ENCODE assay signal across 8 cellular contexts in the genomic region with DNA sequence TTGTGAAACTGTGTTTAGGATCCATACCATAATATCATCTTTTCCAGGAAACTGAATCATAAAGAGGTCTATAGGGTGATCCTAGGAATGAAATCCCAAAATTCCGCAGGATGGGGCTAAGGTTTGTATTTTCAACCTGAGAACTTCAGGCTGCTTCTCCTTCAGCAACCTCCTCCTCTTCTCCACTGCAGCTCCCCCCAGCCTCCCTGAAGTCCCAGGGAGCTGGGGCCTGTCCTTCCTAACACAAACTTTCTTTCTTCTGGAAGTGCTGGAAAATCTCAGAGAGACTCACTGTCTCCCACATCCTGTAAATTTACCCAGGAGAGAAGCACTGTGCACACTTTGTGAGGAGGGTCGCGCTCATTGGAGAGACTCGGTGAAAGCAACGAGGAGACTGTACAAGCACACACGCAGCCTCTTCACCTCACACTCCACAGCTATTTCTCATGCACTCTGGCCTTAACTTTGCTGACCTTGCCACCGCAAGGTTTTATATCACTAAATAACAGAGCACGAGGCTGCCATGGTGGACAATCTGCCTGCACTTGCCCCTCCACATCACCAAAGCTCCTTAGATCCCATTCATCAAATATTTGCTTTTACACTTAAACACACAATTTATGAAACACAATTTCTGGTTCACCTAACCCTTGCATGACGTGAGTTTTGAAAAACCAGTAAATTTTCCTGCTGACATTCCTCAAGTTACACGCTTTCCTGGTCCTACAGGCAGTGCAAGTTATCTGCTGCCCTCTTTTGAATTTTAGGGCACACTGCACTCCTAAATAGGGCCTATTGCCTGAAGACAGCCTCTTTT. TPM values are rescaled to one million over a fixed set of nuclear protein-coding genes. Genes with fewer than 3 reads are reported as not detected.
A peak's percentile ranks its signal among the peaks of the same experiment; 100 is the strongest.
DNase-seq lines count a peak whose midpoint lies in the region; ATAC-seq and TF ChIP-seq lines count a peak whose summit lies in the region.

No MANE protein-coding gene starts in this region.

- DNase-seq in DMS53 (lab: John Stamatoyannopoulos, UW) = peak; percentile 92
- DNase-seq in NCI-H446 treated with DMSO at 0.1 percent for 48 hours (lab: John Stamatoyannopoulos, UW) = peak; percentile 76
- DNase-seq in mammary epithelial cell = peak; percentile 46
- DNase-seq in islet precursor cell = peak; percentile 85
- DNase-seq in thoracic aorta (ENCODE audit: low spot score) = no peak

- no peaks in the 10 kb centered on the region for H3K4me1 ChIP-seq in mammary epithelial cell (ENCODE audit: insufficient read depth, low read length)
- peaks cover 19 to 26% of the 10 kb centered on the region in 2 donors for H3K4me1 ChIP-seq in thoracic aorta (ENCODE audit: control insufficient read depth in 1 of 2, low read depth in 2 of 2)

- no TSS peak for BruUV-seq in mammary epithelial cell (replicated peaks; lab: Mats Ljungman, UMichigan)

- H3K4me3 ChIP-seq in mammary epithelial cell (replicated peaks in 1 of 3; ENCODE audit: insufficient read depth in 1 of 3, low read depth in 2 of 3, low read length in 3 of 3) = no peak overlapping the region
- peak overlapping the region; percentile 45 for H3K4me3 ChIP-seq in thoracic aorta

- H3K27ac ChIP-seq in mammary epithelial cell (ENCODE audit: insufficient read depth, low read depth, low read length) = no peak overlapping the region
- H3K27ac ChIP-seq in thoracic aorta = peak overlapping the region; percentile 68 to 75

- peak; percentile 73 for ATAC-seq in HG03432 (IDR thresholded peaks at IDR 0.05; ENCODE audit: unreplicated experiment)
- ATAC-seq in thoracic aorta (ENCODE audit: insufficient number of reproducible peaks, low FRiP score, low read depth) = peak; percentile 81
- ATAC-seq in GM21723 (IDR thresholded peaks at IDR 0.05; ENCODE audit: unreplicated experiment) = no peak
- no peak for ATAC-seq in HG03135 (IDR thresholded peaks at IDR 0.05; ENCODE audit: unreplicated experiment)

- no peaks in the 10 kb centered on the region for H3K27me3 ChIP-seq in mammary epithelial cell (ENCODE audit: insufficient read depth, low read length)
- H3K27me3 ChIP-seq in thoracic aorta (replicated peaks; ENCODE audit: insufficient read depth) = no peaks in the 10 kb centered on the region

- WGBS in mammary epithelial cell (ENCODE audit: low coverage, missing lambda C conversion rate) = 50% methylated on average over 10 of the region's 10 CpGs

- H3K9ac ChIP-seq in mammary epithelial cell (ENCODE audit: insufficient read depth, low read length) = no peak overlapping the region

- H3K36me3 ChIP-seq in mammary epithelial cell (ENCODE audit: insufficient read depth, low read length) (no peaks in the 10 kb centered on the region), thoracic aorta (no peaks in the 10 kb centered on the region)

- CTCF ChIA-PET in mammary epithelial cell (lab: Charles Lee; ENCODE audit: low non-redundant PET) = no interaction called here

- intact Hi-C loops in mammary epithelial cell (cut with micrococcal nuclease) = loop anchor here (1.0 to 10.0 kb wide), 9 partner anchors 206 to 1255 kb away; no protein-coding TSS in a partner anchor

- H2AFZ ChIP-seq in mammary epithelial cell (ENCODE audit: low read depth, low read length) = peak overlapping the region; percentile 14

- TF ChIP-seq CTCF in mammary epithelial cell (conservative IDR thresholded peaks at IDR 0.05 in 1 of 2, IDR thresholded peaks at IDR 0.05 in 1 of 2; ENCODE audit: extremely low read depth in 1 of 2, insufficient read depth in 1 of 2, low read depth in 1 of 2, low read length in 2 of 2) (peak; percentile 88 to 89), thoracic aorta (IDR thresholded peaks at IDR 0.05) (peak; percentile 86)

- no peak overlapping the region for H3K4me2 ChIP-seq in mammary epithelial cell (ENCODE audit: insufficient read depth, low read depth, low read length)

- dilution Hi-C loops in mammary epithelial cell (cut with HindIII; ENCODE audit: low sequenced_read_pairs) = no loop called here

- no peaks in the 10 kb centered on the region for H3K9me3 ChIP-seq in mammary epithelial cell (replicated peaks; ENCODE audit: insufficient read depth, low read length)
- H3K9me3 ChIP-seq in thoracic aorta = no peaks in the 10 kb centered on the region

- in situ Hi-C loops in mammary epithelial cell (cut with MboI; ENCODE audit: low sequenced_read_pairs in 2 of 2) = loop anchor here (25.0 kb wide), 1 partner anchor 839 kb away; no protein-coding TSS in a partner anchor

- H3K79me2 ChIP-seq in mammary epithelial cell (ENCODE audit: insufficient read depth, low read length) = no peaks in the 10 kb centered on the region

- H4K20me1 ChIP-seq in mammary epithelial cell (ENCODE audit: insufficient read depth, low read length) = no peaks in the 10 kb centered on the region

RNA-seq across cellular contexts. Expression of gene ID4, which starts 14.3 kb away (rescaled TPM):
- total RNA-seq in mammary epithelial cell (10 to 100 TPM in 1 of 2 donors, not detected in 1; 32.5 TPM), thoracic aorta (100 to 1,000 TPM in 1 of 2 donors, 10 to 100 TPM in 1; 83.3 to 130 TPM)
- 0.05 TPM for polyA plus RNA-seq in mammary epithelial cell
- polyA minus RNA-seq in mammary epithelial cell = not detected

Comparison
In these comparisons a context has a peak if more than half of its experiments do, and no peak if none do; other contexts are left out.
1. ATAC-seq: peak in HG03432 (single experiment) and thoracic aorta (single experiment); none in GM21723 (single experiment) and HG03135 (single experiment).